8 cellular contexts compared by ENCODE assay signal in genomic region chr3:53845881-53846133, GRCh38. TPM values are rescaled to one million over a fixed set of nuclear protein-coding genes. Genes with fewer than 3 reads are reported as not detected.
A peak's percentile ranks its signal among the peaks of the same experiment; 100 is the strongest.
DNase-seq lines count a peak whose midpoint lies in the region; ATAC-seq and TF ChIP-seq lines count a peak whose summit lies in the region.

No MANE protein-coding gene starts in this region.

- H3K4me1 ChIP-seq in Panc1 (ENCODE audit: control insufficient read depth, insufficient read depth, low read length): peaks cover 51% of the 10 kb centered on the region
- H3K4me1 ChIP-seq in fibroblast of lung (ENCODE audit: control insufficient read depth, extremely low read depth, insufficient read depth, low read length): no peaks in the 10 kb centered on the region
- H3K4me1 ChIP-seq in prostate gland (replicated peaks): peaks cover 13% of the 10 kb centered on the region

- CTCF ChIA-PET in Panc1 (lab: Charles Lee): no interaction called here

- no peaks in the 10 kb centered on the region for H3K79me2 ChIP-seq in fibroblast of lung (ENCODE audit: control insufficient read depth, insufficient read depth, low read length)

- POLR2A ChIA-PET in Panc1 (lab: Charles Lee): no interaction called here

- BruUV-seq in Panc1 (replicated peaks; lab: Mats Ljungman, UMichigan): no TSS peak

- peak overlapping the region; percentile 70 for H2AFZ ChIP-seq in fibroblast of lung (ENCODE audit: low read length)

- H3K36me3 ChIP-seq in Panc1 (ENCODE audit: control insufficient read depth, insufficient read depth, low read length): no peaks in the 10 kb centered on the region
- no peaks in the 10 kb centered on the region for H3K36me3 ChIP-seq in fibroblast of lung (ENCODE audit: control insufficient read depth, insufficient read depth, low read length)
- H3K36me3 ChIP-seq in prostate gland: no peaks in the 10 kb centered on the region

- H4K20me1 ChIP-seq in fibroblast of lung (ENCODE audit: control insufficient read depth, extremely low read depth, insufficient read depth, low read length): no peaks in the 10 kb centered on the region

- H3K27ac ChIP-seq in Panc1 (ENCODE audit: low read length): peak overlapping the region; percentile 88
- H3K27ac ChIP-seq in fibroblast of lung (ENCODE audit: insufficient read depth, low read length): no peak overlapping the region
- peak overlapping the region; percentile 85 to 96 for H3K27ac ChIP-seq in prostate gland

- TF ChIP-seq CTCF in GM12864 (IDR thresholded peaks at IDR 0.05; ENCODE audit: low read depth, low read length, missing control alignments) (no peak), Panc1 (IDR thresholded peaks at IDR 0.05) (0 out of 2 replicates have a peak, but pooled peaks have one; percentile 28), fibroblast of lung (conservative IDR thresholded peaks at IDR 0.05 in 1 of 2, IDR thresholded peaks at IDR 0.05 in 1 of 2; ENCODE audit: low read depth in 1 of 2, low read length in 2 of 2) (no peak), prostate gland (IDR thresholded peaks at IDR 0.05) (no peak)

- H3K9me3 ChIP-seq in Panc1 (ENCODE audit: control insufficient read depth, insufficient read depth, low read depth, low read length) (no peaks in the 10 kb centered on the region), fibroblast of lung (ENCODE audit: control insufficient read depth, insufficient read depth, low read depth, low read length) (no peaks in the 10 kb centered on the region), prostate gland (no peaks in the 10 kb centered on the region)

- in situ Hi-C loops in Panc1 (cut with HindIII; ENCODE audit: low pct_unique_long_range_greater_than_20kb, low sequenced_read_pairs): no loop called here

- no peak for ATAC-seq in Panc1
- ATAC-seq in HG02852 (IDR thresholded peaks at IDR 0.05; ENCODE audit: unreplicated experiment): no peak

- no peak for DNase-seq in GM12864 (ENCODE audit: low read depth)
- DNase-seq in Panc1 (ENCODE audit: low read depth, low spot score): no peak
- no peak for DNase-seq in fibroblast of lung (ENCODE audit: low read depth in 2 of 2)
- DNase-seq in prostate gland (ENCODE audit: low spot score): no peak
- no peak for DNase-seq in NOMO-1 (lab: John Stamatoyannopoulos, UW; ENCODE audit: unreplicated experiment in 2 of 2)
- DNase-seq in epidermal melanocyte (ENCODE audit: insufficient read length, low spot score): no peak
- no peak for DNase-seq in NCI-H524 (lab: John Stamatoyannopoulos, UW)

- 0% methylated on average over 30 of the region's 34 CpGs for WGBS in prostate gland

- H3K9ac ChIP-seq in fibroblast of lung (ENCODE audit: insufficient read depth, low read length): peak overlapping the region; percentile 16

- TF ChIP-seq POLR2A in prostate gland (IDR thresholded peaks at IDR 0.05): no peak

- H3K4me2 ChIP-seq in fibroblast of lung (ENCODE audit: extremely low read depth, insufficient read depth, low read length): peak overlapping the region; percentile 80

- intact Hi-C loops in Panc1 (cut with micrococcal nuclease; ENCODE audit: unreplicated experiment) (no loop called here), prostate gland (cut with DNase I) (no loop called here)

- H3K4me3 ChIP-seq in GM12864 (ENCODE audit: low read depth, low read length) (peak overlapping the region; percentile 72), Panc1 (ENCODE audit: low read depth in 2 of 2, low read length in 2 of 2) (peak overlapping the region; percentile 60 to 73), fibroblast of lung (replicated peaks in 1 of 4; ENCODE audit: control extremely low read depth in 1 of 4, insufficient read depth in 1 of 4, low read depth in 3 of 4, low read length in 4 of 4) (peak overlapping the region; percentile 41 to 58 (median 54)), prostate gland (peak overlapping the region; percentile 51 to 53)

- H3K27me3 ChIP-seq in Panc1 (ENCODE audit: control insufficient read depth, insufficient read depth, low read length) (no peaks in the 10 kb centered on the region), fibroblast of lung (ENCODE audit: control insufficient read depth, insufficient read depth, low read length) (peaks cover 35% of the 10 kb centered on the region), prostate gland (replicated peaks; ENCODE audit: insufficient read depth) (no peaks in the 10 kb centered on the region)

RNA-seq across cellular contexts. Expression of gene CHDH, which starts 0.4 kb away (rescaled TPM):
- 24.1 TPM for total RNA-seq in Panc1 (2021; ENCODE audit: unreplicated experiment)
- 21.0 TPM for polyA plus RNA-seq in Panc1 (2012; ENCODE audit: insufficient read length)
- total RNA-seq in fibroblast of lung: 0.77 and 0.83 TPM in 2 replicates
- polyA plus RNA-seq in fibroblast of lung: 0.15 and 0.23 TPM in 2 replicates
- polyA plus RNA-seq in fibroblast of lung (2012): 0.23 and 0.34 TPM in 2 replicates
- polyA minus RNA-seq in fibroblast of lung (ENCODE audit: low replicate concordance): 0.11 and 0.12 TPM in 2 replicates
- total RNA-seq in prostate gland: 10 to 100 TPM; 40.2 to 43.9 TPM

RNA-seq across cellular contexts. Expression of gene IL17RB, which starts 0.6 kb away (rescaled TPM):
- total RNA-seq in Panc1 (2021; ENCODE audit: unreplicated experiment) (15.9 TPM), fibroblast of lung (0.26 and 0.33 TPM in 2 replicates), prostate gland (10 to 100 TPM in 1 of 2 donors, 1 to 10 TPM in 1; 6.0 to 14.3 TPM)
- polyA plus RNA-seq in Panc1 (2012; ENCODE audit: insufficient read length): 10.6 TPM
- polyA plus RNA-seq in fibroblast of lung: 0.12 and 0.32 TPM in 2 replicates
- 0.96 and 1.1 TPM in 2 replicates for polyA plus RNA-seq in fibroblast of lung (2012)
- 1.3 TPM in 1 of 2 replicates, not detected in the other for polyA minus RNA-seq in fibroblast of lung (ENCODE audit: low replicate concordance)

RNA-seq across cellular contexts. Expression of gene ACTR8, which starts 36.1 kb away (rescaled TPM):
- 26.2 TPM for total RNA-seq in Panc1 (2021; ENCODE audit: unreplicated experiment)
- 20.2 TPM for polyA plus RNA-seq in Panc1 (2012; ENCODE audit: insufficient read length)
- 38.3 and 38.8 TPM in 2 replicates for total RNA-seq in fibroblast of lung
- 28.7 and 35.0 TPM in 2 replicates for polyA plus RNA-seq in fibroblast of lung
- polyA plus RNA-seq in fibroblast of lung (2012): 30.3 and 31.0 TPM in 2 replicates
- polyA minus RNA-seq in fibroblast of lung (ENCODE audit: low replicate concordance): 9.7 and 20.3 TPM in 2 replicates
- 10 to 100 TPM; 20.6 to 54.5 TPM for total RNA-seq in prostate gland

RNA-seq across cellular contexts. Expression of gene SELENOK, which starts 45.9 kb away (rescaled TPM):
- total RNA-seq in Panc1 (2021; ENCODE audit: unreplicated experiment) (16.3 TPM), fibroblast of lung (21.3 and 26.9 TPM in 2 replicates), prostate gland (10 to 100 TPM; 48.5 to 51.1 TPM)
- 19.9 TPM for polyA plus RNA-seq in Panc1 (2012; ENCODE audit: insufficient read length)
- polyA plus RNA-seq in fibroblast of lung: 39.3 and 40.1 TPM in 2 replicates
- polyA plus RNA-seq in fibroblast of lung (2012): 30.7 and 35.0 TPM in 2 replicates
- polyA minus RNA-seq in fibroblast of lung (ENCODE audit: low replicate concordance): 1.1 and 8.9 TPM in 2 replicates

Comparison
In these comparisons a context has a peak if more than half of its experiments do, and no peak if none do; other contexts are left out.
1. RNA of gene CHDH, which starts 0.4 kb away (total RNA-seq): 40.2 to 43.9 TPM in prostate gland and 24.1 TPM in Panc1 (single experiment); 0.77 to 0.83 TPM in fibroblast of lung; every median in the first group is over 10 times any median in the second.
2. Peak in every context shown above with its lines, with median percentiles within 50 percentile points of each other: H3K4me3 ChIP-seq.